ENCODE assay signal across 19 cellular contexts in genomic region chr4:37983951-37984350, GRCh38. TPM values are rescaled to one million over a fixed set of nuclear protein-coding genes. Genes with fewer than 3 reads are reported as not detected.
DNase-seq lines count a peak whose midpoint lies in the region; ATAC-seq, FAIRE-seq and TF ChIP-seq lines count a peak whose summit lies in the region.
"Had no signal": no experiment of that assay in that cellular context is flagged by ENCODE, and none has a peak within 500 bp of the region (broad histone marks: within the 10 kb centered on the region; RNA-seq: fewer than 3 reads in every experiment).

No MANE protein-coding gene starts in this region.

- TF ChIP-seq CTCF in OCI-LY7 (conservative IDR thresholded peaks at IDR 0.05; ENCODE audit: low read length) (no peak), fibroblast of mammary gland (conservative IDR thresholded peaks at IDR 0.05; ENCODE audit: control insufficient read depth, insufficient read depth, low read depth, low read length) (no peak), transverse colon (IDR thresholded peaks at IDR 0.05) (no peak), neural progenitor cell (IDR thresholded peaks at IDR 0.05) (no peak)

- H3K4me3 ChIP-seq in OCI-LY7 (ENCODE audit: low read depth, low read length, poor library complexity, severe bottlenecking) (peak overlapping the region; percentile 96), fibroblast of mammary gland (ENCODE audit: control insufficient read depth, low read depth, low read length) (no peak overlapping the region), transverse colon (no peak overlapping the region), neural progenitor cell (no peak overlapping the region)

- H3F3A ChIP-seq in neural progenitor cell (ENCODE audit: low read depth) = no peaks in the 10 kb centered on the region

- H3K9ac ChIP-seq in neural progenitor cell = no peak overlapping the region

- H3K4me1 ChIP-seq in OCI-LY7 (ENCODE audit: insufficient read depth, low read length, poor library complexity, severe bottlenecking) (peaks cover 94% of the 10 kb centered on the region), transverse colon (peaks cover 4 to 33% (median 22%) of the 10 kb centered on the region in 4 donors), neural progenitor cell (no peaks in the 10 kb centered on the region)

- H2AFZ ChIP-seq in OCI-LY7 (ENCODE audit: low read length) (no peak overlapping the region), neural progenitor cell (replicated peaks) (no peak overlapping the region)

- H3K27ac ChIP-seq in OCI-LY7 (ENCODE audit: low read depth, low read length, poor library complexity, severe bottlenecking) = peak overlapping the region; percentile 99
- H3K27ac ChIP-seq in transverse colon = peak overlapping the region in 3 of 4 donors; percentile 61 to 97 (median 62)
- no peak overlapping the region for H3K27ac ChIP-seq in neural progenitor cell
- H3K27ac ChIP-seq: C4-2B had no signal

- H4K20me1 ChIP-seq in OCI-LY7 (ENCODE audit: insufficient read depth, low read length) (peaks cover 12% of the 10 kb centered on the region), neural progenitor cell (ENCODE audit: low read depth) (peaks cover 50% of the 10 kb centered on the region)

- H3K27me3 ChIP-seq in transverse colon (no peaks in the 10 kb centered on the region), neural progenitor cell (no peaks in the 10 kb centered on the region)

- H3K4me1 Mint-ChIP-seq in neural progenitor cell = peaks cover 17% of the 10 kb centered on the region

- TF ChIP-seq POLR2A in transverse colon (IDR thresholded peaks at IDR 0.05) = no peak

- CTCF ChIA-PET in OCI-LY7 (lab: Charles Lee; ENCODE audit: unreplicated experiment) = no interaction called here

- TF ChIP-seq EP300 in transverse colon (IDR thresholded peaks at IDR 0.05; ENCODE audit: low read depth) = no peak

- H3K9me2 ChIP-seq in OCI-LY7 (ENCODE audit: insufficient read depth, low read length) = no peaks in the 10 kb centered on the region

- H3K27ac Mint-ChIP-seq in neural progenitor cell = no peak overlapping the region
- H3K27ac Mint-ChIP-seq: H9 had no signal

- H3K36me3 ChIP-seq in OCI-LY7 (ENCODE audit: insufficient read depth, low read length) = peaks cover 78% of the 10 kb centered on the region
- no peaks in the 10 kb centered on the region for H3K36me3 ChIP-seq in transverse colon
- H3K36me3 ChIP-seq in neural progenitor cell = no peaks in the 10 kb centered on the region

- H3K27me3 Mint-ChIP-seq in neural progenitor cell (ENCODE audit: insufficient read depth, low read depth) = peaks cover 2% of the 10 kb centered on the region

- H3K4me2 ChIP-seq in OCI-LY7 (ENCODE audit: low read length) (peak overlapping the region; percentile 81), neural progenitor cell (no peak overlapping the region)

- WGBS in transverse colon (ENCODE audit: low coverage in 1 of 2), 2 donors = 89 to 100% methylated on average over 1 of the region's 1 CpG

- H3K9me3 Mint-ChIP-seq in neural progenitor cell = no peaks in the 10 kb centered on the region
- H3K9me3 Mint-ChIP-seq: H9 had no signal

- intact Hi-C loops in OCI-LY7 (cut with micrococcal nuclease; ENCODE audit: unreplicated experiment) (loop anchor here (5.0 to 10.0 kb wide), 3 partner anchors 33 to 1378 kb away; no protein-coding TSS in a partner anchor), transverse colon (cut with DNase I; ENCODE audit: low total_unique reads) (no loop called here)

- ATAC-seq in HG03520 (IDR thresholded peaks at IDR 0.05; ENCODE audit: unreplicated experiment) (no peak), GM21576 (IDR thresholded peaks at IDR 0.05; ENCODE audit: unreplicated experiment) (no peak)
- ATAC-seq: Panc1 had no signal

- POLR2A ChIA-PET in OCI-LY7 (lab: Charles Lee) = interaction anchor here (0.7 to 7.1 kb wide), 7 partner anchors 8 to 179 kb away, joined by 3 to 105 read pairs (median 3); no protein-coding TSS in a partner anchor

- H3K4me3 Mint-ChIP-seq in neural progenitor cell = no peak overlapping the region
- H3K4me3 Mint-ChIP-seq: H9 had no signal

- no peak for DNase-seq in GM19239 (ENCODE audit: insufficient read length, low spot score)
- no peak for DNase-seq in OCI-LY7 (ENCODE audit: low spot score)
- peak; percentile 37 for DNase-seq in fibroblast of mammary gland (ENCODE audit: low read depth)
- no peak for DNase-seq in transverse colon
- no peak for DNase-seq in kidney glomerular epithelial cell (lab: John Stamatoyannopoulos, UW)
- no peak for DNase-seq in neural progenitor cell (ENCODE audit: low spot score)
- DNase-seq: DND-41, H9, KBM-7, NCI-H1436, NCI-H2029, NCI-H2171 treated with DMSO at 0.1 percent for 48 hours, NCI-H510A, NCI-H774, SHP77 had no signal

- no TSS peak for BruUV-seq in OCI-LY7 (replicated peaks; lab: Mats Ljungman, UMichigan)

- no peaks in the 10 kb centered on the region for H3K36me3 Mint-ChIP-seq in neural progenitor cell

- in situ Hi-C loops in transverse colon (cut with MboI; ENCODE audit: low pct_ligation_motif_present in 1 of 4, low pct_unique_long_range_greater_than_20kb in 1 of 4, low sequenced_read_pairs in 3 of 4) = no loop called here

- H3K9me3 ChIP-seq in OCI-LY7 (ENCODE audit: low read length) (no peaks in the 10 kb centered on the region; the same call in 1 of the 2 replicates), transverse colon (no peaks in the 10 kb centered on the region), neural progenitor cell (ENCODE audit: low read depth) (no peaks in the 10 kb centered on the region)

- FAIRE-seq in GM19239 (lab: Jason Lieb, UNC) = peak; percentile 47

- H3K79me2 ChIP-seq in OCI-LY7 (ENCODE audit: insufficient read depth, low read depth, low read length) = peaks cover 97% of the 10 kb centered on the region
- H3K79me2 ChIP-seq in neural progenitor cell (ENCODE audit: low read depth) = peaks cover 94% of the 10 kb centered on the region

RNA-seq across cellular contexts. Expression of gene PTTG2, which starts 23.8 kb away (rescaled TPM):
- total RNA-seq in OCI-LY7 (2014; rRNA removed; shearing (Covaris generic)) = 1.0 and 1.6 TPM in 2 replicates
- 1.7 and 2.0 TPM in 2 replicates for total RNA-seq in OCI-LY7 (2022)
- total RNA-seq in transverse colon = 1 to 10 TPM in 2 of 4 donors, not detected in 2; 2.6 to 3.8 TPM
- not detected in 2 replicates for total RNA-seq in neural progenitor cell (ENCODE audit: low replicate concordance)
- total RNA-seq: H9 had no signal
